16 cellular contexts compared by ENCODE assay signal in genomic region chr20:64269604-64270411, GRCh38.
"Had no signal": no experiment of that assay in that cellular context is flagged by ENCODE, and none has a peak within 500 bp of the region (broad histone marks: within the 10 kb centered on the region; RNA-seq: fewer than 3 reads in every experiment).

No MANE protein-coding gene starts in this region.

- H3K9me3 Mint-ChIP-seq: activated B cell treated with CpG ODN at 0.5 μM for 24 hours had no signal

- H3K4me1 Mint-ChIP-seq: activated B cell treated with CpG ODN at 0.5 μM for 24 hours had no signal

- FAIRE-seq: urothelium cell line had no signal

- ATAC-seq: sciatic nerve, SK-N-SH treated with all-trans-retinoic acid at 6 μM for 48 hours, T-helper 17 cell had no signal

- H3K4me3 Mint-ChIP-seq: activated B cell treated with CpG ODN at 0.5 μM for 24 hours, endodermal cell, T-helper 17 cell had no signal

- H3K27me3 Mint-ChIP-seq: activated B cell treated with CpG ODN at 0.5 μM for 24 hours, progenitor cell of endocrine pancreas, T-helper 17 cell had no signal

- DNase-seq: activated B cell treated with CpG ODN at 0.5 μM for 24 hours; activated CD4-positive, alpha-beta T cell treated with anti-CD3 and anti-CD28 coated beads, Interleukin-2, amount 50 U/mL, for 1 hour; activated naive CD4-positive, alpha-beta T cell treated with anti-CD3 and anti-CD28 coated beads, Interleukin-2, amount 50 U/mL, for 16 hours; amniotic stem cell; brain microvascular endothelial cell; cerebellar nuclear complex; dermis blood vessel endothelial cell; endodermal cell; spleen; stimulated activated CD4-positive, alpha-beta T cell treated with anti-CD3 and anti-CD28 coated beads, Interleukin-1b, Interleukin-23, amount 100 ng/mL, for 48 hours; stimulated activated naive CD4-positive, alpha-beta T cell; T-helper 17 cell had no signal

- H3K27ac Mint-ChIP-seq: activated B cell treated with CpG ODN at 0.5 μM for 24 hours, endodermal cell, progenitor cell of endocrine pancreas, T-helper 17 cell had no signal
